In genomic region chr12:107369006-107369405, GRCh38 we compare ENCODE assay signal across 1 cellular context.
TF ChIP-seq lines count a peak whose summit lies in the region.

No MANE protein-coding gene starts in this region.

TF ChIP-seq in SK-N-SH, 30 proteins besides CTCF, POLR2A, EP300 and RAD21:
- no peak for TF ChIP-seq YY1 (IDR thresholded peaks at IDR 0.05; ENCODE audit: low read depth)
- no peak for TF ChIP-seq NFIC (IDR thresholded peaks at IDR 0.05; ENCODE audit: borderline replicate concordance)
- TF ChIP-seq, protein P1, sequence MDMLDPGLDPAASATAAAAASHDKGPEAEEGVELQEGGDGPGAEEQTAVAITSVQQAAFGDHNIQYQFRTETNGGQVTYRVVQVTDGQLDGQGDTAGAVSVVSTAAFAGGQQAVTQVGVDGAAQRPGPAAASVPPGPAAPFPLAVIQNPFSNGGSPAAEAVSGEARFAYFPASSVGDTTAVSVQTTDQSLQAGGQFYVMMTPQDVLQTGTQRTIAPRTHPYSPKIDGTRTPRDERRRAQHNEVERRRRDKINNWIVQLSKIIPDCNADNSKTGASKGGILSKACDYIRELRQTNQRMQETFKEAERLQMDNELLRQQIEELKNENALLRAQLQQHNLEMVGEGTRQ (IDR thresholded peaks at IDR 0.05; ENCODE audit: borderline replicate concordance, low read depth, low read length): no peak
- no peak for TF ChIP-seq GABPA (IDR thresholded peaks at IDR 0.05; ENCODE audit: low read depth)
- TF ChIP-seq SIN3A (IDR thresholded peaks at IDR 0.05; ENCODE audit: borderline replicate concordance, low read depth, low read length): no peak
- TF ChIP-seq, protein P2, sequence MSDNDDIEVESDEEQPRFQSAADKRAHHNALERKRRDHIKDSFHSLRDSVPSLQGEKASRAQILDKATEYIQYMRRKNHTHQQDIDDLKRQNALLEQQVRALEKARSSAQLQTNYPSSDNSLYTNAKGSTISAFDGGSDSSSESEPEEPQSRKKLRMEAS (IDR thresholded peaks at IDR 0.05; ENCODE audit: low read depth): no peak
- no peak for TF ChIP-seq TEAD4 (IDR thresholded peaks at IDR 0.05; ENCODE audit: borderline replicate concordance, insufficient read depth)
- TF ChIP-seq JUND (IDR thresholded peaks at IDR 0.05): no peak
- TF ChIP-seq MXI1 (IDR thresholded peaks at IDR 0.05; ENCODE audit: low read depth, low read length): no peak
- TF ChIP-seq, protein P3, sequence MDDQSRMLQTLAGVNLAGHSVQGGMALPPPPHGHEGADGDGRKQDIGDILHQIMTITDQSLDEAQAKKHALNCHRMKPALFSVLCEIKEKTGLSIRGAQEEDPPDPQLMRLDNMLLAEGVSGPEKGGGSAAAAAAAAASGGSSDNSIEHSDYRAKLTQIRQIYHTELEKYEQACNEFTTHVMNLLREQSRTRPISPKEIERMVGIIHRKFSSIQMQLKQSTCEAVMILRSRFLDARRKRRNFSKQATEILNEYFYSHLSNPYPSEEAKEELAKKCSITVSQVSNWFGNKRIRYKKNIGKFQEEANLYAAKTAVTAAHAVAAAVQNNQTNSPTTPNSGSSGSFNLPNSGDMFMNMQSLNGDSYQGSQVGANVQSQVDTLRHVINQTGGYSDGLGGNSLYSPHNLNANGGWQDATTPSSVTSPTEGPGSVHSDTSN (IDR thresholded peaks at IDR 0.05): no peak
- TF ChIP-seq EZH2phosphoT487 (IDR thresholded peaks at IDR 0.05; ENCODE audit: borderline replicate concordance, low read depth): no peak
TF ChIP-seq in SK-N-SH: peak in this region for 0.
